ENCODE assay signal across 11 cellular contexts in genomic region chr19:55088021-55088451, GRCh38. TPM values are rescaled to one million over a fixed set of nuclear protein-coding genes. Genes with fewer than 3 reads are reported as not detected.
DNase-seq lines count a peak whose midpoint lies in the region; ATAC-seq and TF ChIP-seq lines count a peak whose summit lies in the region.
"Had no signal": no experiment of that assay in that cellular context is flagged by ENCODE, and none has a peak within 500 bp of the region (broad histone marks: within the 10 kb centered on the region; RNA-seq: fewer than 3 reads in every experiment).

No MANE protein-coding gene starts in this region.

- peaks cover 6% of the 10 kb centered on the region for H3K36me3 Mint-ChIP-seq in nephron (ENCODE audit: low read depth)

- CTCF ChIA-PET in AG04450 (lab: Charles Lee) = interaction anchor here (0.6 to 3.2 kb wide), 24 partner anchors 10 to 974 kb away, joined by 3 to 19 read pairs (median 4); partner anchors contain the start of genes EPS8L1, FIZ1, PPP1R12C and PPP6R1

- H3K9me3 ChIP-seq in AG04450 (ENCODE audit: control insufficient read depth, insufficient read depth, low read length) = peaks cover 5% of the 10 kb centered on the region; the same call in 1 of the 2 replicates
- H3K9me3 ChIP-seq: Peyer's patch had no signal

- peak overlapping the region; percentile 79 to 81 (median 81) for H3K4me3 Mint-ChIP-seq in nephron

- DNase-seq in AG04450 (ENCODE audit: low read depth, low spot score) (no peak), DMS79 treated with DMSO at 0.1 percent for 48 hours (lab: John Stamatoyannopoulos, UW) (peak; percentile 73), coronary artery (ENCODE audit: low spot score) (no peak), NCI-H226 (no peak), dedifferentiated amniotic fluid mesenchymal stem cell (ENCODE audit: extremely low spot score) (no peak), amygdala (lab: John Stamatoyannopoulos, UW) (no peak)

- TF ChIP-seq CTCF in AG04450 (IDR thresholded peaks at IDR 0.05; ENCODE audit: low read depth, low read length) (no peak), coronary artery (IDR thresholded peaks at IDR 0.05) (no peak), nephron (IDR thresholded peaks at IDR 0.05; ENCODE audit: unreplicated experiment in 3 of 3) (no peak)

- H3K27ac ChIP-seq in AG04450 (ENCODE audit: low read depth, low read length) (no peak overlapping the region), coronary artery (no peak overlapping the region)
- H3K27ac ChIP-seq: brain microvascular endothelial cell, HL-60 had no signal

- no peaks in the 10 kb centered on the region for H3K9me3 Mint-ChIP-seq in nephron

- H3K27me3 ChIP-seq in AG04450 (ENCODE audit: control insufficient read depth, insufficient read depth, low read length) = peaks cover 30% of the 10 kb centered on the region
- H3K27me3 ChIP-seq: Peyer's patch had no signal

- ATAC-seq in HG02763 (IDR thresholded peaks at IDR 0.05; ENCODE audit: unreplicated experiment) = no peak

- peaks cover 57% of the 10 kb centered on the region for H3K27me3 Mint-ChIP-seq in nephron (ENCODE audit: low read depth)

- POLR2A ChIA-PET in AG04450 (lab: Yijun Ruan, JAX) = no interaction called here

- peak overlapping the region in 2 of 3 experiments; percentile 21 to 62 for H3K27ac Mint-ChIP-seq in nephron

- H3K4me3 ChIP-seq in AG04450 (ENCODE audit: low read depth, low read length) = peak overlapping the region; percentile 68
- peak overlapping the region; percentile 74 for H3K4me3 ChIP-seq in coronary artery

- peaks cover 17% of the 10 kb centered on the region for H3K4me1 Mint-ChIP-seq in nephron

RNA-seq across cellular contexts. Expression of gene EPS8L1, which starts 12.4 kb away (rescaled TPM):
- polyA plus RNA-seq in AG04450 (2011; rRNA removed) = 1.5 and 2.3 TPM in 2 replicates
- 1.2 and 2.0 TPM in 2 replicates for polyA minus RNA-seq in AG04450 (2011; rRNA and poly(A)+ RNA removed)

RNA-seq across cellular contexts. Expression of gene RDH13, which starts 25.1 kb away (rescaled TPM):
- 3.1 and 4.5 TPM in 2 replicates for polyA plus RNA-seq in AG04450 (2011; rRNA removed)
- polyA minus RNA-seq in AG04450 (2011; rRNA and poly(A)+ RNA removed) = 4.0 and 7.5 TPM in 2 replicates

RNA-seq across cellular contexts. Expression of gene PPP1R12C, which starts 29.4 kb away (rescaled TPM):
- polyA plus RNA-seq in AG04450 (2011; rRNA removed) = 24.2 and 30.0 TPM in 2 replicates
- 20.9 and 28.2 TPM in 2 replicates for polyA minus RNA-seq in AG04450 (2011; rRNA and poly(A)+ RNA removed)

RNA-seq across cellular contexts. Expression of gene GP6, which starts 50.0 kb away (rescaled TPM):
- 0.11 TPM in 1 of 2 replicates, not detected in the other for polyA plus RNA-seq in AG04450 (2011; rRNA removed)
- polyA minus RNA-seq in AG04450 (2011; rRNA and poly(A)+ RNA removed) = 0.14 TPM in 1 of 2 replicates, not detected in the other
